In the genomic region with DNA sequence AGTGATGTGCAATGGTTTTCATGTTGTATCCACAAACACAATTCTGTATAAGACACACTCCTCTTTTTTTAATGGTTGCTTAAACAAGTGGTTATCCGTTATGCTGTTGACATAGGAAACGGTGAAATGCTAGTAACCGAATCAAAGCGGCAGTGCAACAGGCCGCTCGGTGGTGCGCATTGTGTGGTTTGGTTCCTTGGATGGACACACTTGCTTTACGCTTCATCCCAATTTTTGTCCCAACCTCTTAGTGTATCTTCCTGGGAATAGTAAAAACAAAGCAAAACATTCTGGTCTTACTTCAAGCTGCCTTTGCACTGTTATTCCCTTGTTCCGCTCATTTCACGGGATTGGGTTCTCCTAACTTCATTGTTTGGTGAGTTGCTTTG, we compare ENCODE assay signal across 10 cellular contexts. TPM values are rescaled to one million over a fixed set of nuclear protein-coding genes. Genes with fewer than 3 reads are reported as not detected.
DNase-seq lines count a peak whose midpoint lies in the region; ATAC-seq and TF ChIP-seq lines count a peak whose summit lies in the region.
"Had no signal": no experiment of that assay in that cellular context is flagged by ENCODE, and none has a peak within 500 bp of the region (broad histone marks: within the 10 kb centered on the region; RNA-seq: fewer than 3 reads in every experiment).

No MANE protein-coding gene starts in this region.

- peak overlapping the region; percentile 73 for H3K27ac Mint-ChIP-seq in progenitor cell of endocrine pancreas

- H3K4me1 ChIP-seq in SJSA1 (replicated peaks), result peaks cover 18% of the 10 kb centered on the region
- H3K4me1 ChIP-seq in fibroblast of lung (ENCODE audit: control insufficient read depth, extremely low read depth, insufficient read depth, low read length), result peaks cover 4% of the 10 kb centered on the region
- H3K4me1 ChIP-seq: HAP-1 had no signal

- H2AFZ ChIP-seq in fibroblast of lung (ENCODE audit: low read length), result peak overlapping the region; percentile 75

- H3K4me3 Mint-ChIP-seq in progenitor cell of endocrine pancreas (ENCODE audit: low read depth), result peak overlapping the region; percentile 78

- DNase-seq in SJSA1 (ENCODE audit: low read depth in 1 of 2, low spot score in 2 of 2) (no peak), fibroblast of lung (ENCODE audit: low read depth in 2 of 2) (peak in 1 of 2 donors; percentile 61), progenitor cell of endocrine pancreas (ENCODE audit: low spot score, unreplicated experiment) (no peak), NCI-H2081 (lab: John Stamatoyannopoulos, UW) (no peak)

- H3K4me2 ChIP-seq in fibroblast of lung (ENCODE audit: extremely low read depth, insufficient read depth, low read length), result peak overlapping the region; percentile 85

- TF ChIP-seq CTCF in fibroblast of lung (conservative IDR thresholded peaks at IDR 0.05 in 1 of 2, IDR thresholded peaks at IDR 0.05 in 1 of 2; ENCODE audit: low read depth in 1 of 2, low read length in 2 of 2) (no peak), progenitor cell of endocrine pancreas (IDR thresholded peaks at IDR 0.05; ENCODE audit: unreplicated experiment) (no peak)

- no peak overlapping the region for H3K27ac ChIP-seq in SJSA1
- H3K27ac ChIP-seq in fibroblast of lung (ENCODE audit: insufficient read depth, low read length), result peak overlapping the region; percentile 76

- H3K9me3 Mint-ChIP-seq in progenitor cell of endocrine pancreas (ENCODE audit: low read depth), result no peaks in the 10 kb centered on the region

- H3K79me2 ChIP-seq in fibroblast of lung (ENCODE audit: control insufficient read depth, insufficient read depth, low read length), result peaks cover 39% of the 10 kb centered on the region

- peak overlapping the region; percentile 74 for H3K9ac ChIP-seq in fibroblast of lung (ENCODE audit: insufficient read depth, low read length)

- ATAC-seq in GM21526 (IDR thresholded peaks at IDR 0.05; ENCODE audit: low FRiP score, unreplicated experiment) (no peak), GM18502 (IDR thresholded peaks at IDR 0.05; ENCODE audit: poor library complexity, unreplicated experiment) (no peak), GM21529 (IDR thresholded peaks at IDR 0.05; ENCODE audit: unreplicated experiment) (no peak)

- no peaks in the 10 kb centered on the region for H3K9me3 ChIP-seq in SJSA1 (replicated peaks)
- no peaks in the 10 kb centered on the region for H3K9me3 ChIP-seq in fibroblast of lung (ENCODE audit: control insufficient read depth, insufficient read depth, low read depth, low read length)
- H3K9me3 ChIP-seq: HAP-1 had no signal

- H3K36me3 ChIP-seq in SJSA1, result no peaks in the 10 kb centered on the region
- no peaks in the 10 kb centered on the region for H3K36me3 ChIP-seq in fibroblast of lung (ENCODE audit: control insufficient read depth, insufficient read depth, low read length)
- H3K36me3 ChIP-seq: HAP-1 had no signal

- H4K20me1 ChIP-seq in fibroblast of lung (ENCODE audit: control insufficient read depth, extremely low read depth, insufficient read depth, low read length), result no peaks in the 10 kb centered on the region

- no peaks in the 10 kb centered on the region for H3K27me3 ChIP-seq in SJSA1 (replicated peaks)
- H3K27me3 ChIP-seq in fibroblast of lung (ENCODE audit: control insufficient read depth, insufficient read depth, low read length), result no peaks in the 10 kb centered on the region

- peaks cover 13% of the 10 kb centered on the region for H3K4me1 Mint-ChIP-seq in progenitor cell of endocrine pancreas (ENCODE audit: low read depth)

- H3K36me3 Mint-ChIP-seq in progenitor cell of endocrine pancreas (ENCODE audit: insufficient read depth), result no peaks in the 10 kb centered on the region

- H3K27me3 Mint-ChIP-seq in progenitor cell of endocrine pancreas, result peaks cover 62% of the 10 kb centered on the region

- peak overlapping the region; percentile 67; the same call in 1 of the 2 replicates for H3K4me3 ChIP-seq in GM08714 (ENCODE audit: low read length)
- H3K4me3 ChIP-seq in SJSA1, result peak overlapping the region; percentile 41
- peak overlapping the region; percentile 81 to 95 (median 92) for H3K4me3 ChIP-seq in fibroblast of lung (replicated peaks in 1 of 4; ENCODE audit: control extremely low read depth in 1 of 4, insufficient read depth in 1 of 4, low read depth in 3 of 4, low read length in 4 of 4)
- H3K4me3 ChIP-seq: HAP-1 had no signal

RNA-seq across cellular contexts. Expression of gene PTGER2, which starts 0.6 kb away (rescaled TPM):
- total RNA-seq in SJSA1 (2014; rRNA removed; shearing (Covaris generic)), result 2.5 and 2.9 TPM in 2 replicates
- 30.0 and 38.8 TPM in 2 replicates for total RNA-seq in fibroblast of lung
- 15.9 and 27.3 TPM in 2 replicates for polyA plus RNA-seq in fibroblast of lung
- polyA plus RNA-seq in fibroblast of lung (2012), result 17.5 and 32.4 TPM in 2 replicates
- polyA minus RNA-seq in fibroblast of lung (ENCODE audit: low replicate concordance), result 5.1 and 5.7 TPM in 2 replicates
- total RNA-seq in progenitor cell of endocrine pancreas, result 1.00 and 1.1 TPM in 2 replicates

RNA-seq across cellular contexts. Expression of gene PTGDR, which starts 46.0 kb away (rescaled TPM):
- total RNA-seq in SJSA1 (2014; rRNA removed; shearing (Covaris generic)), result not detected in 2 replicates
- total RNA-seq in fibroblast of lung (not detected in 2 replicates), progenitor cell of endocrine pancreas (not detected in 2 replicates)
- 0.08 TPM in 1 of 2 replicates, not detected in the other for polyA plus RNA-seq in fibroblast of lung
- 0.06 and 0.10 TPM in 2 replicates for polyA plus RNA-seq in fibroblast of lung (2012)
- polyA minus RNA-seq in fibroblast of lung (ENCODE audit: low replicate concordance), result not detected in 2 replicates
- total RNA-seq: renal cortical epithelial cell had no signal

Comparison
In these comparisons a context has a peak if more than half of its experiments do, and no peak if none do; other contexts are left out.
1. H3K4me3 ChIP-seq: peak in every context shown above with its lines; median percentile 92 in fibroblast of lung; 67 in GM08714; 41 in SJSA1.